ENCODE assay signal across 2 cellular contexts in genomic region chr18:48826806-48827205, GRCh38.
TF ChIP-seq lines count a peak whose summit lies in the region.

No MANE protein-coding gene starts in this region.

TF ChIP-seq in SK-N-SH, 30 proteins besides CTCF, POLR2A, EP300 and RAD21 (continued from another document):
- TF ChIP-seq TEAD4 (IDR thresholded peaks at IDR 0.05; ENCODE audit: borderline replicate concordance, insufficient read depth): no peak
- no peak for TF ChIP-seq FOXJ3 (CRISPR knock-in tag; IDR thresholded peaks at IDR 0.05)
- no peak for TF ChIP-seq CHD2 (IDR thresholded peaks at IDR 0.05; ENCODE audit: low read length, partially characterized antibody)
- TF ChIP-seq MEF2A (IDR thresholded peaks at IDR 0.05; ENCODE audit: borderline replicate concordance, low read depth): no peak
- TF ChIP-seq RXRA (IDR thresholded peaks at IDR 0.05; ENCODE audit: borderline replicate concordance, low read depth): no peak
- no peak for TF ChIP-seq GATA2 (CRISPR knock-in tag; IDR thresholded peaks at IDR 0.05)
- TF ChIP-seq TCF12 (IDR thresholded peaks at IDR 0.05): no peak
- no peak for TF ChIP-seq NFIC (IDR thresholded peaks at IDR 0.05; ENCODE audit: borderline replicate concordance)

TF ChIP-seq in SK-N-SH treated with all-trans-retinoic acid at 6 μM for 48 hours, 23 proteins besides CTCF, POLR2A, EP300 and RAD21 (continued from another document):
- TF ChIP-seq CSRNP3 (CRISPR knock-in tag; IDR thresholded peaks at IDR 0.05) (no peak), ZNF70 (CRISPR knock-in tag; IDR thresholded peaks at IDR 0.05) (no peak), ZNF8 (CRISPR knock-in tag; IDR thresholded peaks at IDR 0.05) (no peak), ZNF565 (CRISPR knock-in tag; conservative IDR thresholded peaks at IDR 0.05; ENCODE audit: low read depth) (no peak), ZFP30 (CRISPR knock-in tag; IDR thresholded peaks at IDR 0.05) (no peak), POU6F1 (CRISPR knock-in tag; IDR thresholded peaks at IDR 0.05; ENCODE audit: borderline replicate concordance, low read depth) (no peak), ISL1 (CRISPR knock-in tag; IDR thresholded peaks at IDR 0.05) (no peak), TCF4 (CRISPR knock-in tag; IDR thresholded peaks at IDR 0.05; ENCODE audit: borderline replicate concordance) (no peak), CREB5 (CRISPR knock-in tag; IDR thresholded peaks at IDR 0.05; ENCODE audit: low read depth) (no peak), PPARA (CRISPR knock-in tag; IDR thresholded peaks at IDR 0.05; ENCODE audit: borderline replicate concordance) (no peak), BACH2 (CRISPR knock-in tag; IDR thresholded peaks at IDR 0.05; ENCODE audit: borderline replicate concordance) (no peak)
